9 cellular contexts compared by ENCODE assay signal in the genomic region with DNA sequence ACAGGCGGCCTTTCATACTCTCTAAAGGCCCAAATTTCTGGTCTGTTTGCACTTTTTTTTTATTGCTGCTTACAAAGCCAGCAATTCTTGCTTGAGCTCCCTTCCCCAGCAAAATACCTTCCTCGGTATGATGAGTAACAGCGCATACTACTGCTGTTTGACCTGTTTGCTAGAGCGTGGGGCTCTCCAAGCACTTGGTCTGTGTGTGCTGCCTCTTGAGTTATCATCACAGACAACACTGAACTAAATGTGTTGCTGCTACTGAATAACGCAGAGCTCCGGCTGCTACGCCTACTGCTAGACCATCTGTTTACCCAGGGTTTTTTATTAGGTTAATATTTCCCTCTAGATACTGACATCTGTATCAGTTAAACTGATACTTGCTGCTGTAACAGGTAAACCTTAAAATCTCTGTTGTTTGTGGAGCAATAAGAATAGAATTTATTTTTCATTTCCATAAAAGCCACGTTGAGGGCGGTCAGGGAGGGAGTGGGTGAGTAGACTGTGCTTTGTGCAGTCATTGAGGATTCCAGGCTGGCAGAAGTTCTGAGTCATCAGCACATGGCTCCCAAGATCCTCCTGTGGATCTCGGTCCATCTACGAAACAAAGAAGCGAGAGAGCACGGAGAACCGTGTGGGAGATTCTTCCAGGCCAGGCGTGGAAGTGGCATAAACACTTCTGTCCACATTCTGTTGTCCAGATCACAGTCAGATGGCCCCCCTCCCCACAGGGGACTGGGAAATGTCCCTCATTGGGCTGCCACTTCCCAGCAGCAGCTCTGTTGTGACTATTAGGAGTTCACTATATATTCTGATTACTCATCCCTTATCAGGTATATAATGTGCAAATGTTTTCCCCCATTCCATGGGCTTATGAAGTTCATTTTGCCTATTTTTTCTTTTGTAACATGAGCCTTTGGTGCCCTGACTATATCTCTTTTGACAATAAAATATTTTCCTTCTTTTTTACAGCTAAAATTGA. TPM values are rescaled to one million over a fixed set of nuclear protein-coding genes. Genes with fewer than 3 reads are reported as not detected.
DNase-seq lines count a peak whose midpoint lies in the region.
"Had no signal": no experiment of that assay in that cellular context is flagged by ENCODE, and none has a peak within 500 bp of the region (broad histone marks: within the 10 kb centered on the region; RNA-seq: fewer than 3 reads in every experiment).

No MANE protein-coding gene starts in this region.

- H3K4me3 ChIP-seq in mesendoderm (ENCODE audit: low read length), result no peak overlapping the region
- H3K4me3 ChIP-seq: transverse colon had no signal

- no peak overlapping the region for H3K9ac ChIP-seq in mesendoderm (ENCODE audit: low read length)

- DNase-seq in CD1c-positive myeloid dendritic cell (ENCODE audit: extremely low spot score) (peak; percentile 75), M059J (ENCODE audit: low read depth) (peak; percentile 31), cerebellar cortex (ENCODE audit: low spot score) (peak; percentile 76), mesendoderm (peak; percentile 30), NCI-H748 (lab: John Stamatoyannopoulos, UW; ENCODE audit: unreplicated experiment) (no peak), COLO668 (lab: John Stamatoyannopoulos, UW; ENCODE audit: unreplicated experiment) (no peak), NCI-H187 (lab: John Stamatoyannopoulos, UW) (no peak), NCI-H2227 (lab: John Stamatoyannopoulos, UW; ENCODE audit: unreplicated experiment) (no peak)

- no peak overlapping the region for H3K27ac ChIP-seq in mesendoderm (ENCODE audit: low read depth, low read length)

- no peaks in the 10 kb centered on the region for H3K79me1 ChIP-seq in mesendoderm (ENCODE audit: low read length)

- H2AK5ac ChIP-seq in mesendoderm (ENCODE audit: low read length), result no peak overlapping the region

- H3K36me3 ChIP-seq in mesendoderm (ENCODE audit: control insufficient read depth, insufficient read depth, low read length), result no peaks in the 10 kb centered on the region
- H3K36me3 ChIP-seq: transverse colon had no signal

- no peaks in the 10 kb centered on the region for H3K4me1 ChIP-seq in mesendoderm (ENCODE audit: control insufficient read depth, low read depth, low read length)
- H3K4me1 ChIP-seq: transverse colon had no signal

- H2BK120ac ChIP-seq in mesendoderm (ENCODE audit: low read depth, low read length), result no peak overlapping the region

- no peak overlapping the region for H3K4ac ChIP-seq in mesendoderm (ENCODE audit: low read depth, low read length)

- H3K23ac ChIP-seq in mesendoderm (ENCODE audit: low read length), result no peak overlapping the region

- no peak overlapping the region for H3K56ac ChIP-seq in mesendoderm (ENCODE audit: low read length)

- no peak overlapping the region for H2BK5ac ChIP-seq in mesendoderm (ENCODE audit: low read length)

- H3K18ac ChIP-seq in mesendoderm (ENCODE audit: low read length), result no peak overlapping the region

- no peak overlapping the region for H2BK15ac ChIP-seq in mesendoderm (replicated peaks; ENCODE audit: low read depth)

- no peaks in the 10 kb centered on the region for H3K27me3 ChIP-seq in mesendoderm (ENCODE audit: insufficient read depth, low read length, poor library complexity)
- H3K27me3 ChIP-seq: transverse colon had no signal

- H3K4me2 ChIP-seq in mesendoderm (ENCODE audit: low read length), result no peak overlapping the region

- H4K8ac ChIP-seq in mesendoderm (ENCODE audit: low read depth, low read length), result no peak overlapping the region

- H3K79me2 ChIP-seq in mesendoderm (ENCODE audit: control insufficient read depth, insufficient read depth, low read length), result no peaks in the 10 kb centered on the region

- H4K5ac ChIP-seq in mesendoderm (ENCODE audit: low read length), result no peak overlapping the region

- WGBS in mesendoderm (ENCODE audit: extremely low coverage, insufficient coverage, low lambda C conversion rate), result no CpG with 5 or more reads among the region's 15 CpGs

RNA-seq across cellular contexts. Expression of gene GRK4, which starts 14.0 kb away (rescaled TPM):
- 0.74 and 2.5 TPM in 2 replicates for total RNA-seq in M059J (2014; rRNA removed; shearing (Covaris generic))
- polyA plus RNA-seq in mesendoderm (2013, experiment 1 of 2), result 1.2 TPM
- 1.2 TPM for polyA plus RNA-seq in mesendoderm (2013, experiment 2 of 2)

RNA-seq across cellular contexts. Expression of gene NOP14, which starts 14.2 kb away (rescaled TPM):
- 12.3 and 18.0 TPM in 2 replicates for total RNA-seq in M059J (2014; rRNA removed; shearing (Covaris generic))
- polyA plus RNA-seq in mesendoderm (2013, experiment 1 of 2), result 61.2 TPM
- 60.6 TPM for polyA plus RNA-seq in mesendoderm (2013, experiment 2 of 2)

Comparison
In these comparisons a context has a peak if more than half of its experiments do, and no peak if none do; other contexts are left out.
1. DNase-seq: peak in CD1c-positive myeloid dendritic cell (single experiment), M059J (single experiment), cerebellar cortex (single experiment) and mesendoderm (single experiment); none in NCI-H748 (single experiment), COLO668 (single experiment), NCI-H187 (0 of 2) and NCI-H2227 (single experiment).